In the genomic region with DNA sequence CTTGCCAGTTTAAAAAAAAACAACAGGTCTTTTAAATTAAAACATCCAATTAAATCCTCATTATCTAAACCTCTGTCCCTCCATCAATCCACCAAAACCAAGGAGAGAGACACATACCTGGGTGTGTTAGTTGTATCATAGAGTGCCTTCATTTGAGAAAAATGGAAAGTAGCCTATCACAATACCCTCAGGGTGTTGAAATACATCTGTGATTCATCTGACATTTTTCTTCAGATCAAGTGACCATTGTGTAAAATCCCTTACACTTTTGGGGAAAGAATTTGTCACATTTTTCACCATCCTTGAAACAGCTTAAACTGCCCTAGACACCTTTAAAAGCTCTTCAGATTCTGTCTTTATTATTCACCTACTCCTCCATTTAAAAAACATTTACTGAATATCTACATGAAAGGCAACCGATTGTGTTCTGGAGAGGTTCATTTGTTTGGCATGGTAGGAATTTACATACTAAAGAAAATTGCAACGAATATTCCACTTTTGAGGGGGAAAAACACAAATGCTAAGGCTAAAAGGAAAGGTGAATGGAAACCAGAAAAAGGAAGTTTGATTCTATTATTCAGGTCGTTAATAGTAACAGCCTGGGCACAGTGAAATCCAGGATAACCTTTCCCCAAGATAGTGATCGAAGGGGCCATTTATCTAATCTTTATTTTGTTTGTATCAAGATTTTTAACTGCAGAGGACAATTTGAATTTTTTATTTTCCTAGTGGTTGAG, we compare ENCODE assay signal across 17 cellular contexts.
DNase-seq lines count a peak whose midpoint lies in the region; ATAC-seq and TF ChIP-seq lines count a peak whose summit lies in the region.
"Had no signal": no experiment of that assay in that cellular context is flagged by ENCODE, and none has a peak within 500 bp of the region (broad histone marks: within the 10 kb centered on the region; RNA-seq: fewer than 3 reads in every experiment).

No MANE protein-coding gene starts in this region.

- peak overlapping the region; percentile 95 to 98 for H3K27ac Mint-ChIP-seq in natural killer cell treated with Interleukin-12 subunit alpha and Interleukin-12 subunit beta and Interleukin-15 and Interleukin-18, amount 100 ng/mL, for 72 hours
- no peak overlapping the region for H3K27ac Mint-ChIP-seq in natural killer cell
- H3K27ac Mint-ChIP-seq in activated B cell treated with CpG ODN at 0.5 μM for 24 hours, result peak overlapping the region; percentile 78
- peak overlapping the region; percentile 26 for H3K27ac Mint-ChIP-seq in type B pancreatic cell

- H3K36me3 Mint-ChIP-seq in natural killer cell treated with Interleukin-12 subunit alpha and Interleukin-12 subunit beta and Interleukin-15 and Interleukin-18, amount 100 ng/mL, for 72 hours, result peaks cover 53% of the 10 kb centered on the region
- H3K36me3 Mint-ChIP-seq in natural killer cell, result no peaks in the 10 kb centered on the region
- H3K36me3 Mint-ChIP-seq in activated B cell treated with CpG ODN at 0.5 μM for 24 hours (ENCODE audit: low read depth), result peaks cover 5% of the 10 kb centered on the region
- H3K36me3 Mint-ChIP-seq in type B pancreatic cell, result no peaks in the 10 kb centered on the region

- TF ChIP-seq CTCF in natural killer cell (IDR thresholded peaks at IDR 0.05) (no peak), activated B cell treated with CpG ODN at 0.5 μM for 24 hours (IDR thresholded peaks at IDR 0.05) (no peak), type B pancreatic cell (conservative IDR thresholded peaks at IDR 0.05) (no peak), mucosa of descending colon (IDR thresholded peaks at IDR 0.05) (no peak)

- H3K27me3 Mint-ChIP-seq in natural killer cell treated with Interleukin-12 subunit alpha and Interleukin-12 subunit beta and Interleukin-15 and Interleukin-18, amount 100 ng/mL, for 72 hours, result no peaks in the 10 kb centered on the region
- no peaks in the 10 kb centered on the region for H3K27me3 Mint-ChIP-seq in natural killer cell (ENCODE audit: low read depth in 2 of 2)
- H3K27me3 Mint-ChIP-seq in activated B cell treated with CpG ODN at 0.5 μM for 24 hours, result no peaks in the 10 kb centered on the region
- peaks cover 3% of the 10 kb centered on the region for H3K27me3 Mint-ChIP-seq in type B pancreatic cell

- peak; percentile 47 to 73 for ATAC-seq in natural killer cell treated with Interleukin-12 subunit alpha and Interleukin-12 subunit beta and Interleukin-15 and Interleukin-18, amount 100 ng/mL, for 72 hours
- ATAC-seq in natural killer cell (no peak), activated B cell treated with CpG ODN at 0.5 μM for 24 hours (ENCODE audit: low read depth) (peak; percentile 25), mucosa of descending colon (no peak), GM21717 (IDR thresholded peaks at IDR 0.05; ENCODE audit: unreplicated experiment) (no peak), GM21367 (IDR thresholded peaks at IDR 0.05; ENCODE audit: unreplicated experiment) (no peak)
- ATAC-seq: gastrocnemius medialis had no signal

- H3K4me3 ChIP-seq in mucosa of descending colon, result no peak overlapping the region
- H3K4me3 ChIP-seq: colonic mucosa, gastrocnemius medialis had no signal

- peak overlapping the region; percentile 80 for H3K4me3 Mint-ChIP-seq in natural killer cell treated with Interleukin-12 subunit alpha and Interleukin-12 subunit beta and Interleukin-15 and Interleukin-18, amount 100 ng/mL, for 72 hours
- H3K4me3 Mint-ChIP-seq in natural killer cell (no peak overlapping the region), activated B cell treated with CpG ODN at 0.5 μM for 24 hours (peak overlapping the region; percentile 49), type B pancreatic cell (no peak overlapping the region)
- H3K4me3 Mint-ChIP-seq: neural crest cell had no signal

- POLR2A ChIA-PET in activated B cell treated with CpG ODN at 0.5 μM for 24 hours (lab: Charles Lee), result no interaction called here

- H3K4me1 Mint-ChIP-seq in natural killer cell treated with Interleukin-12 subunit alpha and Interleukin-12 subunit beta and Interleukin-15 and Interleukin-18, amount 100 ng/mL, for 72 hours (ENCODE audit: low read depth in 2 of 2), result peaks cover 53 to 58% of the 10 kb centered on the region in 2 donors
- H3K4me1 Mint-ChIP-seq in natural killer cell (peaks cover 10 to 14% of the 10 kb centered on the region in 2 donors), activated B cell treated with CpG ODN at 0.5 μM for 24 hours (peaks cover 37% of the 10 kb centered on the region), type B pancreatic cell (ENCODE audit: unreplicated experiment) (peaks cover 16% of the 10 kb centered on the region)
- H3K4me1 Mint-ChIP-seq: neural crest cell had no signal

- intact Hi-C loops in natural killer cell (cut with micrococcal nuclease) (no loop called here), activated B cell treated with CpG ODN at 0.5 μM for 24 hours (cut with micrococcal nuclease) (loop anchor here (2.0 to 5.0 kb wide), 4 partner anchors 14 to 121 kb away; no protein-coding TSS in a partner anchor), mucosa of descending colon (cut with DNase I, micrococcal nuclease) (no loop called here)

- no peak for DNase-seq in natural killer cell treated with Interleukin-12 subunit alpha and Interleukin-12 subunit beta and Interleukin-15 and Interleukin-18, amount 100 ng/mL, for 72 hours (ENCODE audit: low spot score)
- no peak for DNase-seq in natural killer cell
- DNase-seq in activated B cell treated with CpG ODN at 0.5 μM for 24 hours, result no peak
- peak; percentile 53 for DNase-seq in iPS DF 4.7 (ENCODE audit: extremely low read depth, low spot score)
- no peak for DNase-seq in type B pancreatic cell (ENCODE audit: extremely low spot score, unreplicated experiment)
- DNase-seq in mucosa of descending colon, result no peak
- DNase-seq: activated CD4-positive, alpha-beta T cell treated with anti-CD3 and anti-CD28 coated beads, Interleukin-2, amount 50 U/mL, for 48 hours; colonic mucosa; gastrocnemius medialis; Karpas-422; mesenchymal stem cell; NCI-H1436 treated with DMSO at 0.1 percent for 48 hours; NCI-H446 treated with DMSO at 0.1 percent for 48 hours; retina had no signal

- H3K4me1 ChIP-seq in mucosa of descending colon (ENCODE audit: low read depth), result no peaks in the 10 kb centered on the region
- H3K4me1 ChIP-seq: colonic mucosa, gastrocnemius medialis had no signal

- no peaks in the 10 kb centered on the region for H3K36me3 ChIP-seq in mucosa of descending colon (ENCODE audit: low read depth)
- H3K36me3 ChIP-seq: colonic mucosa, gastrocnemius medialis had no signal

- H3K9me3 Mint-ChIP-seq in natural killer cell treated with Interleukin-12 subunit alpha and Interleukin-12 subunit beta and Interleukin-15 and Interleukin-18, amount 100 ng/mL, for 72 hours, result peaks cover 11% of the 10 kb centered on the region
- H3K9me3 Mint-ChIP-seq in natural killer cell (no peaks in the 10 kb centered on the region), activated B cell treated with CpG ODN at 0.5 μM for 24 hours (peaks cover 13% of the 10 kb centered on the region), type B pancreatic cell (peaks cover 5% of the 10 kb centered on the region)

- H3K9me3 ChIP-seq in mucosa of descending colon, result no peaks in the 10 kb centered on the region
- H3K9me3 ChIP-seq: colonic mucosa, gastrocnemius medialis had no signal

- CTCF ChIA-PET in activated B cell treated with CpG ODN at 0.5 μM for 24 hours (lab: Charles Lee), result no interaction called here

Comparison
In these comparisons a context has a peak if more than half of its experiments do, and no peak if none do; other contexts are left out.
1. ATAC-seq: peak in natural killer cell treated with Interleukin-12 subunit alpha and Interleukin-12 subunit beta and Interleukin-15 and Interleukin-18, amount 100 ng/mL, for 72 hours (2 of 2) and activated B cell treated with CpG ODN at 0.5 μM for 24 hours (single experiment); none in natural killer cell (0 of 3), mucosa of descending colon (single experiment), GM21717 (single experiment) and GM21367 (single experiment).
2. H3K27ac Mint-ChIP-seq: peak in natural killer cell treated with Interleukin-12 subunit alpha and Interleukin-12 subunit beta and Interleukin-15 and Interleukin-18, amount 100 ng/mL, for 72 hours (2 of 2), activated B cell treated with CpG ODN at 0.5 μM for 24 hours (single experiment) and type B pancreatic cell (single experiment); none in natural killer cell (0 of 2).
3. H3K4me3 Mint-ChIP-seq: peak in natural killer cell treated with Interleukin-12 subunit alpha and Interleukin-12 subunit beta and Interleukin-15 and Interleukin-18, amount 100 ng/mL, for 72 hours (single experiment) and activated B cell treated with CpG ODN at 0.5 μM for 24 hours (single experiment); none in natural killer cell (single experiment) and type B pancreatic cell (single experiment).